In the genomic region with DNA sequence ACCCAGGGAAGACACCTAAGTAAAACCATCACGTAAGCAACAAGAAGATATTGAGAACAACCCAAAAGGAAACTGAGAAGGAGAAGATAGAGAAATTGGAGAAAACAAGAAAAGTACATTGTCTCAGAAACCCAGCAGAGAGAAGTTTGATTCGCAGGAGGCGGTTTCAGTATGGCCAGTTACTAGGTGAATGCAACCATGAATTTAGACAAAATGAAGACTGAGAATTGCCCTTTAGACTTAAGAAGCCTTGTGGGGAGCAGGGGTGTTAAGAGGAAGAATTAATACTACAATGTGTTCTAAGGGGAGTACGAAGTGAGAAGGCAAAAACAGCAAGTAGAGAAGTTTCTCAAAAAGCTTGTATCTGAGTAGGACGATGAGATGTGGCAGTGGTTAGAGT, we compare ENCODE assay signal across 24 cellular contexts.
DNase-seq lines count a peak whose midpoint lies in the region; ATAC-seq, FAIRE-seq and TF ChIP-seq lines count a peak whose summit lies in the region.
"Had no signal": no experiment of that assay in that cellular context is flagged by ENCODE, and none has a peak within 500 bp of the region (broad histone marks: within the 10 kb centered on the region; RNA-seq: fewer than 3 reads in every experiment).

No MANE protein-coding gene starts in this region.

- H3K9ac ChIP-seq in keratinocyte (ENCODE audit: control insufficient read depth, extremely low read depth, insufficient read depth, low read length) = no peak overlapping the region

- H3K4me1 ChIP-seq in keratinocyte (ENCODE audit: control insufficient read depth, extremely low read depth, insufficient read depth, low read length) = no peaks in the 10 kb centered on the region
- H3K4me1 ChIP-seq: SJSA1 had no signal

- peak overlapping the region; percentile 63 for H2AFZ ChIP-seq in keratinocyte (ENCODE audit: control insufficient read depth, low read length)
- H2AFZ ChIP-seq: GM23338 had no signal

- peak; percentile 77 for ATAC-seq in GM18498 (IDR thresholded peaks at IDR 0.05; ENCODE audit: unreplicated experiment)
- peak; percentile 50 for ATAC-seq in GM19025 (IDR thresholded peaks at IDR 0.05; ENCODE audit: low read depth, unreplicated experiment)
- peak; percentile 46 for ATAC-seq in HG03159 (IDR thresholded peaks at IDR 0.05; ENCODE audit: unreplicated experiment)
- ATAC-seq in GM19397 (IDR thresholded peaks at IDR 0.05; ENCODE audit: unreplicated experiment) = no peak
- ATAC-seq in GM21737 (IDR thresholded peaks at IDR 0.05; ENCODE audit: unreplicated experiment) = no peak
- ATAC-seq: GM23338, K562, T-cell had no signal

- dilution Hi-C loops in keratinocyte (cut with MboI; ENCODE audit: extremely low pct_ligation_motif_present, low sequenced_read_pairs) = no loop called here

- no peaks in the 10 kb centered on the region for H3K36me3 ChIP-seq in keratinocyte (ENCODE audit: control insufficient read depth in 2 of 2, extremely low read depth in 1 of 2, insufficient read depth in 2 of 2, low read length in 2 of 2)
- H3K36me3 ChIP-seq: HAP-1, SJSA1 had no signal

- no peak overlapping the region for H3K27ac ChIP-seq in keratinocyte (ENCODE audit: control insufficient read depth, insufficient read depth, low read length)
- H3K27ac ChIP-seq: SJSA1 had no signal

- DNase-seq in keratinocyte (ENCODE audit: low read depth, low spot score) = no peak
- no peak for DNase-seq in DMS153 (lab: John Stamatoyannopoulos, UW)
- DNase-seq in GM19239 (ENCODE audit: insufficient read length, low spot score) = no peak
- DNase-seq: Calu3, HFFc6, NCI-H1417, NCI-H1694, NCI-H2029 treated with DMSO at 0.1 percent for 48 hours, NCI-H446 treated with DMSO at 0.1 percent for 48 hours, NCI-H526, NCI-H82, Right ventricle myocardium superior, RPMI8226, T-cell had no signal

- TF ChIP-seq CTCF in keratinocyte (optimal IDR thresholded peaks at IDR 0.05 in 1 of 3, IDR thresholded peaks at IDR 0.05 in 1 of 3, conservative IDR thresholded peaks at IDR 0.05 in 1 of 3; ENCODE audit: extremely low read depth in 1 of 3, insufficient read depth in 2 of 3, low read length in 3 of 3) = no peak

- FAIRE-seq in keratinocyte (lab: Jason Lieb, UNC) (no peak), GM19239 (lab: Jason Lieb, UNC) (no peak)
- FAIRE-seq: HTR-8/SVneo, K562 had no signal

- H3K9me3 ChIP-seq in keratinocyte (ENCODE audit: control insufficient read depth, low read depth, low read length) = no peaks in the 10 kb centered on the region
- H3K9me3 ChIP-seq: HAP-1, SJSA1 had no signal

- H3K79me2 ChIP-seq in keratinocyte (ENCODE audit: control insufficient read depth, insufficient read depth, low read length) = no peaks in the 10 kb centered on the region

- no peaks in the 10 kb centered on the region for H3K27me3 ChIP-seq in keratinocyte (ENCODE audit: control insufficient read depth, extremely low read depth, insufficient read depth, low read length)
- H3K27me3 ChIP-seq: SJSA1 had no signal

- no peak overlapping the region for H3K4me3 ChIP-seq in keratinocyte (ENCODE audit: control insufficient read depth in 2 of 3, extremely low read depth in 1 of 3, insufficient read depth in 2 of 3, low read depth in 1 of 3, low read length in 3 of 3)
- H3K4me3 ChIP-seq: GM23338, HAP-1, K562, SJSA1 had no signal

- H4K20me1 ChIP-seq in keratinocyte (ENCODE audit: control insufficient read depth, extremely low read depth, insufficient read depth, low read length) = no peaks in the 10 kb centered on the region

- no peak overlapping the region for H3K4me2 ChIP-seq in keratinocyte (ENCODE audit: control insufficient read depth, extremely low read depth, insufficient read depth, low read depth, low read length)
- H3K4me2 ChIP-seq: GM23338 had no signal

- no peaks in the 10 kb centered on the region for H3K9me1 ChIP-seq in keratinocyte (ENCODE audit: control insufficient read depth, extremely low read depth, insufficient read depth, low read length)

Comparison
In these comparisons a context has a peak if more than half of its experiments do, and no peak if none do; other contexts are left out.
1. ATAC-seq: peak in GM18498 (single experiment), GM19025 (single experiment) and HG03159 (single experiment); none in GM19397 (single experiment) and GM21737 (single experiment).